ENCODE assay signal across 1 cellular context in genomic region chr4:2194556-2194955, GRCh38.
TF ChIP-seq lines count a peak whose summit lies in the region.

No MANE protein-coding gene starts in this region.

TF ChIP-seq in IMR-90, 13 proteins besides CTCF, POLR2A, EP300 and RAD21 (continued from another document):
- TF ChIP-seq USF2 (IDR thresholded peaks at IDR 0.05; ENCODE audit: low read depth, low read length) (no peak), RFX5 (IDR thresholded peaks at IDR 0.05; ENCODE audit: low read depth, low read length) (no peak), MXI1 (IDR thresholded peaks at IDR 0.05; ENCODE audit: borderline replicate concordance, low read depth, low read length) (no peak), CEBPB (IDR thresholded peaks at IDR 0.05; ENCODE audit: low read depth, low read length) (no peak)
